In genomic region chr6:99563056-99563723, GRCh38 we compare ENCODE assay signal across 1 cellular context.
TF ChIP-seq lines count a peak whose summit lies in the region.

No MANE protein-coding gene starts in this region.

TF ChIP-seq in SK-N-SH treated with all-trans-retinoic acid at 6 μM for 48 hours, 23 proteins besides CTCF, POLR2A, EP300 and RAD21 (continued from another document):
- TF ChIP-seq, protein P1, sequence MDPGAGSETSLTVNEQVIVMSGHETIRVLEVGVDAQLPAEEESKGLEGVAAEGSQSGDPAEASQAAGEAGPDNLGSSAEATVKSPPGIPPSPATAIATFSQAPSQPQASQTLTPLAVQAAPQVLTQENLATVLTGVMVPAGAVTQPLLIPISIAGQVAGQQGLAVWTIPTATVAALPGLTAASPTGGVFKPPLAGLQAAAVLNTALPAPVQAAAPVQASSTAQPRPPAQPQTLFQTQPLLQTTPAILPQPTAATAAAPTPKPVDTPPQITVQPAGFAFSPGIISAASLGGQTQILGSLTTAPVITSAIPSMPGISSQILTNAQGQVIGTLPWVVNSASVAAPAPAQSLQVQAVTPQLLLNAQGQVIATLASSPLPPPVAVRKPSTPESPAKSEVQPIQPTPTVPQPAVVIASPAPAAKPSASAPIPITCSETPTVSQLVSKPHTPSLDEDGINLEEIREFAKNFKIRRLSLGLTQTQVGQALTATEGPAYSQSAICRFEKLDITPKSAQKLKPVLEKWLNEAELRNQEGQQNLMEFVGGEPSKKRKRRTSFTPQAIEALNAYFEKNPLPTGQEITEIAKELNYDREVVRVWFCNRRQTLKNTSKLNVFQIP (CRISPR knock-in tag; IDR thresholded peaks at IDR 0.05; ENCODE audit: borderline replicate concordance, low read depth), result no peak
- TF ChIP-seq, protein P2, sequence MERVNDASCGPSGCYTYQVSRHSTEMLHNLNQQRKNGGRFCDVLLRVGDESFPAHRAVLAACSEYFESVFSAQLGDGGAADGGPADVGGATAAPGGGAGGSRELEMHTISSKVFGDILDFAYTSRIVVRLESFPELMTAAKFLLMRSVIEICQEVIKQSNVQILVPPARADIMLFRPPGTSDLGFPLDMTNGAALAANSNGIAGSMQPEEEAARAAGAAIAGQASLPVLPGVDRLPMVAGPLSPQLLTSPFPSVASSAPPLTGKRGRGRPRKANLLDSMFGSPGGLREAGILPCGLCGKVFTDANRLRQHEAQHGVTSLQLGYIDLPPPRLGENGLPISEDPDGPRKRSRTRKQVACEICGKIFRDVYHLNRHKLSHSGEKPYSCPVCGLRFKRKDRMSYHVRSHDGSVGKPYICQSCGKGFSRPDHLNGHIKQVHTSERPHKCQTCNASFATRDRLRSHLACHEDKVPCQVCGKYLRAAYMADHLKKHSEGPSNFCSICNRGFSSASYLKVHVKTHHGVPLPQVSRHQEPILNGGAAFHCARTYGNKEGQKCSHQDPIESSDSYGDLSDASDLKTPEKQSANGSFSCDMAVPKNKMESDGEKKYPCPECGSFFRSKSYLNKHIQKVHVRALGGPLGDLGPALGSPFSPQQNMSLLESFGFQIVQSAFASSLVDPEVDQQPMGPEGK (CRISPR knock-in tag; IDR thresholded peaks at IDR 0.05; ENCODE audit: borderline replicate concordance), result no peak
- TF ChIP-seq GLIS3 (CRISPR knock-in tag; IDR thresholded peaks at IDR 0.05) (no peak), CSDC2 (CRISPR knock-in tag; IDR thresholded peaks at IDR 0.05) (no peak), SNAI2 (CRISPR knock-in tag; IDR thresholded peaks at IDR 0.05) (no peak), BACH2 (CRISPR knock-in tag; IDR thresholded peaks at IDR 0.05; ENCODE audit: borderline replicate concordance) (no peak), ARNTL (CRISPR knock-in tag; IDR thresholded peaks at IDR 0.05; ENCODE audit: borderline replicate concordance, low read depth) (no peak), ZC3H10 (CRISPR knock-in tag; IDR thresholded peaks at IDR 0.05) (no peak), ISL1 (CRISPR knock-in tag; IDR thresholded peaks at IDR 0.05) (no peak)
- TF ChIP-seq, protein P3, sequence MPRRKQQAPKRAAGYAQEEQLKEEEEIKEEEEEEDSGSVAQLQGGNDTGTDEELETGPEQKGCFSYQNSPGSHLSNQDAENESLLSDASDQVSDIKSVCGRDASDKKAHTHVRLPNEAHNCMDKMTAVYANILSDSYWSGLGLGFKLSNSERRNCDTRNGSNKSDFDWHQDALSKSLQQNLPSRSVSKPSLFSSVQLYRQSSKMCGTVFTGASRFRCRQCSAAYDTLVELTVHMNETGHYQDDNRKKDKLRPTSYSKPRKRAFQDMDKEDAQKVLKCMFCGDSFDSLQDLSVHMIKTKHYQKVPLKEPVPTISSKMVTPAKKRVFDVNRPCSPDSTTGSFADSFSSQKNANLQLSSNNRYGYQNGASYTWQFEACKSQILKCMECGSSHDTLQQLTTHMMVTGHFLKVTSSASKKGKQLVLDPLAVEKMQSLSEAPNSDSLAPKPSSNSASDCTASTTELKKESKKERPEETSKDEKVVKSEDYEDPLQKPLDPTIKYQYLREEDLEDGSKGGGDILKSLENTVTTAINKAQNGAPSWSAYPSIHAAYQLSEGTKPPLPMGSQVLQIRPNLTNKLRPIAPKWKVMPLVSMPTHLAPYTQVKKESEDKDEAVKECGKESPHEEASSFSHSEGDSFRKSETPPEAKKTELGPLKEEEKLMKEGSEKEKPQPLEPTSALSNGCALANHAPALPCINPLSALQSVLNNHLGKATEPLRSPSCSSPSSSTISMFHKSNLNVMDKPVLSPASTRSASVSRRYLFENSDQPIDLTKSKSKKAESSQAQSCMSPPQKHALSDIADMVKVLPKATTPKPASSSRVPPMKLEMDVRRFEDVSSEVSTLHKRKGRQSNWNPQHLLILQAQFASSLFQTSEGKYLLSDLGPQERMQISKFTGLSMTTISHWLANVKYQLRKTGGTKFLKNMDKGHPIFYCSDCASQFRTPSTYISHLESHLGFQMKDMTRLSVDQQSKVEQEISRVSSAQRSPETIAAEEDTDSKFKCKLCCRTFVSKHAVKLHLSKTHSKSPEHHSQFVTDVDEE (CRISPR knock-in tag; IDR thresholded peaks at IDR 0.05), result no peak
TF ChIP-seq in SK-N-SH treated with all-trans-retinoic acid at 6 μM for 48 hours: peak in this region for 0.
